17 cellular contexts compared by ENCODE assay signal in the genomic region with DNA sequence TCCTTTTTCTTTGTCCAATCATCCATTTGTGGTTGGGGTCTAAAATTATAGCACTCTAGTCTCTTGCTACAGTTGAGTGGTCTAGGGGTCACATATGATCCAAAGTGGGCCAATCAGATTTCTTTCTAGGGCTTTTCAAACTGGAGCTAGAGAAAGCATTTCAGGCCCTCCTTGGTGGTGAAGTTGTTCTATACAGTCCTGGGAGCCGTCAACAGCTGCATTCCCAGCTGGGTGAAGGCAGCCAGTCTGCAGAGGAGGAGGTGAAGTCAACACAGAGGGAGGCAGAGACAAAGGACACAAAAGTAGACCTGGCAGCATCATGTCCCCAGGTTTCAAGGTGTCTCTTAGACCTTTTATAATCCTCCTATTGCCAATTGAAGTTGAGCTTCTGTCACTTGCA.
"Had no signal": no experiment of that assay in that cellular context is flagged by ENCODE, and none has a peak within 500 bp of the region (broad histone marks: within the 10 kb centered on the region; RNA-seq: fewer than 3 reads in every experiment).

No MANE protein-coding gene starts in this region.

- DNase-seq: effector memory CD4-positive, alpha-beta T cell; gastrocnemius medialis; heart right ventricle; hypothalamus; kidney glomerular epithelial cell; mammary epithelial cell; natural killer cell; stimulated activated CD4-positive, alpha-beta T cell treated with anti-CD3 and anti-CD28 coated beads, Interleukin-4, amount 100 ng/mL, for 1 hour; stimulated activated CD8-positive, alpha-beta memory T cell treated with anti-CD3 and anti-CD28 coated beads, Interleukin-4, amount 100 ng/mL, for 48 hours had no signal

- H3K9ac ChIP-seq: parathyroid adenoma had no signal

- H3K27me3 Mint-ChIP-seq: stimulated activated naive CD8-positive, alpha-beta T cell treated with anti-CD3 and anti-CD28 coated beads, Interleukin-15, Interleukin-2, amounts not matched to agents 100 ng/mL and 50 ng/mL, for 24 hours had no signal

- H3K79me2 ChIP-seq: parathyroid adenoma had no signal

- H3K36me3 Mint-ChIP-seq: natural killer cell; stimulated activated effector memory CD8-positive, alpha-beta T cell treated with anti-CD3 and anti-CD28 coated beads, Interleukin-12 subunit alpha, Interleukin-12 subunit beta, amount 100 ng/mL, for 72 hours had no signal

- H3K36me3 ChIP-seq: gastrocnemius medialis, heart right ventricle, prostate gland, tibial nerve had no signal

- H3K9me3 Mint-ChIP-seq: natural killer cell; stimulated activated naive CD8-positive, alpha-beta T cell treated with anti-CD3 and anti-CD28 coated beads, Interleukin-15, Interleukin-2, amounts not matched to agents 100 ng/mL and 50 ng/mL, for 24 hours had no signal

- H3K27me3 ChIP-seq: gastrocnemius medialis, heart right ventricle, tibial nerve had no signal

- ATAC-seq: esophagus mucosa; gastrocnemius medialis; natural killer cell; stimulated activated effector memory CD8-positive, alpha-beta T cell treated with anti-CD3 and anti-CD28 coated beads, Interleukin-12 subunit alpha, Interleukin-12 subunit beta, amount 100 ng/mL, for 72 hours had no signal

- H3K4me1 Mint-ChIP-seq: natural killer cell; stimulated activated effector memory CD8-positive, alpha-beta T cell treated with anti-CD3 and anti-CD28 coated beads, Interleukin-12 subunit alpha, Interleukin-12 subunit beta, amount 100 ng/mL, for 72 hours had no signal

- H3K4me1 ChIP-seq: gastrocnemius medialis, parathyroid adenoma, prostate gland had no signal

- H3K4me3 Mint-ChIP-seq: natural killer cell; stimulated activated effector memory CD8-positive, alpha-beta T cell treated with anti-CD3 and anti-CD28 coated beads, Interleukin-12 subunit alpha, Interleukin-12 subunit beta, amount 100 ng/mL, for 72 hours; stimulated activated naive CD8-positive, alpha-beta T cell treated with anti-CD3 and anti-CD28 coated beads, Interleukin-15, Interleukin-2, amounts not matched to agents 100 ng/mL and 50 ng/mL, for 24 hours had no signal

- H2AFZ ChIP-seq: parathyroid adenoma had no signal

- FAIRE-seq: endometrium, islet of Langerhans had no signal

- H3K27ac Mint-ChIP-seq: natural killer cell; stimulated activated effector memory CD8-positive, alpha-beta T cell treated with anti-CD3 and anti-CD28 coated beads, Interleukin-12 subunit alpha, Interleukin-12 subunit beta, amount 100 ng/mL, for 72 hours; stimulated activated naive CD8-positive, alpha-beta T cell treated with anti-CD3 and anti-CD28 coated beads, Interleukin-15, Interleukin-2, amounts not matched to agents 100 ng/mL and 50 ng/mL, for 24 hours had no signal

- H3K9me3 ChIP-seq: gastrocnemius medialis, heart right ventricle, prostate gland, tibial nerve had no signal

- H3K27ac ChIP-seq: gastrocnemius medialis, parathyroid adenoma, prostate gland, tibial nerve had no signal

- H3K4me3 ChIP-seq: gastrocnemius medialis, heart right ventricle, prostate gland, tibial nerve had no signal
